In the genomic region with DNA sequence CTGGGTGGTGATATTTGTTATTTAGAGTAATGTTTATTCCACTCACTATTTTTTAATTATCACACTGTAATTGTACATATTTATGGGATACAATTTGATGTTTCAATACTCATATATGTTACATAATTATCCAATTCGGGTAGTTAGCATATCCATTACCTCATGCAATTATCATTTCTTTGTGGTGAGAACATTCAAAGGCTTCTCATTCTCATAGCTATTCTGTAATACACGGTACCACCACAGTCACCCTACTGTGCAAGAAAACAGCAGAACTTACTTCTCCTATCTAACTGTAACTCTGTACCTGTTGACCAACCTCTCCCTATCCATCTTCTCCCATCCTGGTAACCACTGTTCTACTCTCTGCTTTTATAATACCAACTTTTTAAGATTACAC, we compare ENCODE assay signal across 2 cellular contexts.
A peak's percentile ranks its signal among the peaks of the same experiment; 100 is the strongest.
TF ChIP-seq lines count a peak whose summit lies in the region.

No MANE protein-coding gene starts in this region.

TF ChIP-seq in HepG2, 621 proteins besides CTCF, POLR2A, EP300 and RAD21:
- TF ChIP-seq TAF15 (IDR thresholded peaks at IDR 0.05; ENCODE audit: low read depth, low read length, poor library complexity, severe bottlenecking) = no peak
- TF ChIP-seq ZNF780A (CRISPR knock-in tag; IDR thresholded peaks at IDR 0.05) = 0 out of 2 replicates have a peak, but pooled peaks have one; percentile 28
- TF ChIP-seq TBX2 (CRISPR knock-in tag; IDR thresholded peaks at IDR 0.05; ENCODE audit: borderline replicate concordance) = no peak
- no peak for TF ChIP-seq CENPX (CRISPR knock-in tag; IDR thresholded peaks at IDR 0.05)
- peak; percentile 37; the same call in 1 of the 2 replicates for TF ChIP-seq ZNF841 (CRISPR knock-in tag; IDR thresholded peaks at IDR 0.05; ENCODE audit: borderline replicate concordance)
- TF ChIP-seq GZF1 (CRISPR knock-in tag; IDR thresholded peaks at IDR 0.05) = peak; percentile 61; the same call in 1 of the 2 replicates
- TF ChIP-seq ZNF335 (CRISPR knock-in tag; IDR thresholded peaks at IDR 0.05) = no peak
- TF ChIP-seq, protein P1, sequence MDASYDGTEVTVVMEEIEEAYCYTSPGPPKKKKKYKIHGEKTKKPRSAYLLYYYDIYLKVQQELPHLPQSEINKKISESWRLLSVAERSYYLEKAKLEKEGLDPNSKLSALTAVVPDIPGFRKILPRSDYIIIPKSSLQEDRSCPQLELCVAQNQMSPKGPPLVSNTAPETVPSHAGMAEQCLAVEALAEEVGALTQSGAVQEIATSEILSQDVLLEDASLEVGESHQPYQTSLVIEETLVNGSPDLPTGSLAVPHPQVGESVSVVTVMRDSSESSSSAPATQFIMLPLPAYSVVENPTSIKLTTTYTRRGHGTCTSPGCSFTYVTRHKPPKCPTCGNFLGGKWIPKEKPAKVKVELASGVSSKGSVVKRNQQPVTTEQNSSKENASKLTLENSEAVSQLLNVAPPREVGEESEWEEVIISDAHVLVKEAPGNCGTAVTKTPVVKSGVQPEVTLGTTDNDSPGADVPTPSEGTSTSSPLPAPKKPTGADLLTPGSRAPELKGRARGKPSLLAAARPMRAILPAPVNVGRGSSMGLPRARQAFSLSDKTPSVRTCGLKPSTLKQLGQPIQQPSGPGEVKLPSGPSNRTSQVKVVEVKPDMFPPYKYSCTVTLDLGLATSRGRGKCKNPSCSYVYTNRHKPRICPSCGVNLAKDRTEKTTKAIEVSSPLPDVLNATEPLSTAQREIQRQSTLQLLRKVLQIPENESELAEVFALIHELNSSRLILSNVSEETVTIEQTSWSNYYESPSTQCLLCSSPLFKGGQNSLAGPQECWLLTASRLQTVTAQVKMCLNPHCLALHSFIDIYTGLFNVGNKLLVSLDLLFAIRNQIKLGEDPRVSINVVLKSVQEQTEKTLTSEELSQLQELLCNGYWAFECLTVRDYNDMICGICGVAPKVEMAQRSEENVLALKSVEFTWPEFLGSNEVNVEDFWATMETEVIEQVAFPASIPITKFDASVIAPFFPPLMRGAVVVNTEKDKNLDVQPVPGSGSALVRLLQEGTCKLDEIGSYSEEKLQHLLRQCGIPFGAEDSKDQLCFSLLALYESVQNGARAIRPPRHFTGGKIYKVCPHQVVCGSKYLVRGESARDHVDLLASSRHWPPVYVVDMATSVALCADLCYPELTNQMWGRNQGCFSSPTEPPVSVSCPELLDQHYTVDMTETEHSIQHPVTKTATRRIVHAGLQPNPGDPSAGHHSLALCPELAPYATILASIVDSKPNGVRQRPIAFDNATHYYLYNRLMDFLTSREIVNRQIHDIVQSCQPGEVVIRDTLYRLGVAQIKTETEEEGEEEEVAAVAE (CRISPR knock-in tag; IDR thresholded peaks at IDR 0.05; ENCODE audit: borderline replicate concordance) = no peak

TF ChIP-seq in HEK293, 187 proteins besides CTCF, POLR2A, EP300 and RAD21 (continues in another document):
- no peak for TF ChIP-seq ZNF785 (tag by site-specific recombination; IDR thresholded peaks at IDR 0.05)
- TF ChIP-seq, protein P2, sequence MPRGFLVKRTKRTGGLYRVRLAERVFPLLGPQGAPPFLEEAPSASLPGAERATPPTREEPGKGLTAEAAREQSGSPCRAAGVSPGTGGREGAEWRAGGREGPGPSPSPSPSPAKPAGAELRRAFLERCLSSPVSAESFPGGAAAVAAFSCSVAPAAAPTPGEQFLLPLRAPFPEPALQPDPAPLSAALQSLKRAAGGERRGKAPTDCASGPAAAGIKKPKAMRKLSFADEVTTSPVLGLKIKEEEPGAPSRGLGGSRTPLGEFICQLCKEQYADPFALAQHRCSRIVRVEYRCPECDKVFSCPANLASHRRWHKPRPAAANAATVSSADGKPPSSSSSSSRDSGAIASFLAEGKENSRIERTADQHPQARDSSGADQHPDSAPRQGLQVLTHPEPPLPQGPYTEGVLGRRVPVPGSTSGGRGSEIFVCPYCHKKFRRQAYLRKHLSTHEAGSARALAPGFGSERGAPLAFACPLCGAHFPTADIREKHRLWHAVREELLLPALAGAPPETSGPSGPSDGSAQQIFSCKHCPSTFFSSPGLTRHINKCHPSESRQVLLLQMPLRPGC (tag by site-specific recombination; IDR thresholded peaks at IDR 0.05) = no peak
- TF ChIP-seq ZSCAN23 (tag by site-specific recombination; IDR thresholded peaks at IDR 0.05) = no peak
- TF ChIP-seq ZBTB6 (tag by site-specific recombination; IDR thresholded peaks at IDR 0.05) = no peak
- TF ChIP-seq ZNF473 (tag by site-specific recombination; IDR thresholded peaks at IDR 0.05) = no peak
- TF ChIP-seq ZNF416 (tag by site-specific recombination; IDR thresholded peaks at IDR 0.05) = no peak
- no peak for TF ChIP-seq HOXC10 (CRISPR knock-in tag; IDR thresholded peaks at IDR 0.05)
- no peak for TF ChIP-seq YY1 (tag by site-specific recombination; IDR thresholded peaks at IDR 0.05)
- TF ChIP-seq ZNF169 (tag by site-specific recombination; IDR thresholded peaks at IDR 0.05) = no peak
- TF ChIP-seq OSR2 (tag by site-specific recombination; IDR thresholded peaks at IDR 0.05) = no peak
- TF ChIP-seq ZNF585B (tag by site-specific recombination; IDR thresholded peaks at IDR 0.05) = no peak
- TF ChIP-seq REPIN1 (tag by site-specific recombination; IDR thresholded peaks at IDR 0.05; ENCODE audit: low read depth) = no peak
- no peak for TF ChIP-seq AEBP2 (tag by site-specific recombination; IDR thresholded peaks at IDR 0.05; ENCODE audit: borderline replicate concordance)
- TF ChIP-seq ZBTB8A (tag by site-specific recombination; IDR thresholded peaks at IDR 0.05) = no peak
- TF ChIP-seq ZNF449 (tag by site-specific recombination; IDR thresholded peaks at IDR 0.05) = no peak
- peak; percentile 72 for TF ChIP-seq SCRT2 (tag by site-specific recombination; IDR thresholded peaks at IDR 0.05)
- TF ChIP-seq ZNF423 (tag by site-specific recombination; IDR thresholded peaks at IDR 0.05) = no peak
- no peak for TF ChIP-seq ZNF629 (tag by site-specific recombination; IDR thresholded peaks at IDR 0.05)
- no peak for TF ChIP-seq ZNF600 (tag by site-specific recombination; IDR thresholded peaks at IDR 0.05)
- TF ChIP-seq ZNF2 (tag by site-specific recombination; IDR thresholded peaks at IDR 0.05) = no peak
- TF ChIP-seq ZEB2 (tag by site-specific recombination; IDR thresholded peaks at IDR 0.05) = 0 out of 2 replicates have a peak, but pooled peaks have one; percentile 30
- TF ChIP-seq ZSCAN18 (tag by site-specific recombination; IDR thresholded peaks at IDR 0.05) = no peak
- TF ChIP-seq ZNF549 (tag by site-specific recombination; IDR thresholded peaks at IDR 0.05) = no peak
- TF ChIP-seq PRDM2 (tag by site-specific recombination; IDR thresholded peaks at IDR 0.05; ENCODE audit: borderline replicate concordance) = no peak
- 0 out of 2 replicates have a peak, but pooled peaks have one; percentile 16 for TF ChIP-seq SP7 (tag by site-specific recombination; IDR thresholded peaks at IDR 0.05)
- no peak for TF ChIP-seq PATZ1 (tag by site-specific recombination; IDR thresholded peaks at IDR 0.05)
- TF ChIP-seq ZNF18 (tag by site-specific recombination; IDR thresholded peaks at IDR 0.05) = no peak
